Comparison of ENCODE assay signal across 25 cellular contexts in the genomic region with DNA sequence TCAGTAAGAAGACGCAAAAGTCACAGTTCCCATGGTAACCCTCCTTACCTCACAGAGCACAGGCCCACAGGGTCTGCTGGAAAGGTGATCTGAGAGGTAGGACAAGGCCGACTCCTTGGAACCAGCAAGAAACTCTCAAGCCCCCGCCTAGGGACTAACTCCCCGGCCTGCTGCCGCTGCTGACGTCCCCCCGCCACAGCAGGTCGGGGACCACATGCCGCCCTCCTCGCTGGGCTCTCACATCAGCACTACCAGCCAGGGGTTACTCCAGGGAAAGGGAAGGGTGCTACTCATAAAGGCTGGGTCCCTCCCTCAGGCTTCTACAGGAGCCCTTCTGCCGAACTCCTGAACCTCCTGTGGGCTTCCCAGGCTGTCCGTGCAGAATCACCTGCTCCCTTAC.
"Had no signal": no experiment of that assay in that cellular context is flagged by ENCODE, and none has a peak within 500 bp of the region (broad histone marks: within the 10 kb centered on the region; RNA-seq: fewer than 3 reads in every experiment).

No MANE protein-coding gene starts in this region.

- DNase-seq: islet precursor cell; left ventricle myocardium inferior; mesendoderm; naive B cell; natural killer cell; nucleus accumbens; pancreas; retina; right cardiac atrium; small intestine; spleen; stimulated activated CD4-positive, alpha-beta T cell treated with anti-CD3 and anti-CD28 coated beads, Interleukin-4, amount 100 ng/mL, for 24 hours; stimulated activated naive CD4-positive, alpha-beta T cell; trophoblast cell; upper lobe of right lung had no signal

- H3K27ac ChIP-seq: hepatocyte, left ventricle myocardium inferior, pancreas, prostate gland, spleen, suprapubic skin, thoracic aorta, tibial artery, upper lobe of right lung had no signal

- H3K36me3 Mint-ChIP-seq: natural killer cell; stimulated activated effector memory CD8-positive, alpha-beta T cell treated with anti-CD3 and anti-CD28 coated beads, Interleukin-12 subunit alpha, Interleukin-12 subunit beta, amount 100 ng/mL, for 72 hours had no signal

- H3K27me3 ChIP-seq: hepatocyte, pancreas, spleen, suprapubic skin, tibial artery, upper lobe of right lung had no signal

- H3K27ac Mint-ChIP-seq: mesothelial cell of epicardium; naive B cell; natural killer cell; stimulated activated effector memory CD8-positive, alpha-beta T cell treated with anti-CD3 and anti-CD28 coated beads, Interleukin-12 subunit alpha, Interleukin-12 subunit beta, amount 100 ng/mL, for 72 hours; stimulated activated naive CD8-positive, alpha-beta T cell treated with anti-CD3 and anti-CD28 coated beads, Interleukin-15, Interleukin-2, amounts not matched to agents 100 ng/mL and 50 ng/mL, for 24 hours had no signal

- H3K4me1 ChIP-seq: pancreas had no signal

- H3K4me2 ChIP-seq: hepatocyte had no signal

- H3K27me3 Mint-ChIP-seq: stimulated activated naive CD8-positive, alpha-beta T cell treated with anti-CD3 and anti-CD28 coated beads, Interleukin-15, Interleukin-2, amounts not matched to agents 100 ng/mL and 50 ng/mL, for 24 hours had no signal

- H3K9me3 Mint-ChIP-seq: mesothelial cell of epicardium; natural killer cell; stimulated activated effector memory CD8-positive, alpha-beta T cell treated with anti-CD3 and anti-CD28 coated beads, Interleukin-12 subunit alpha, Interleukin-12 subunit beta, amount 100 ng/mL, for 72 hours; stimulated activated naive CD8-positive, alpha-beta T cell treated with anti-CD3 and anti-CD28 coated beads, Interleukin-15, Interleukin-2, amounts not matched to agents 100 ng/mL and 50 ng/mL, for 24 hours had no signal

- H3K36me3 ChIP-seq: left ventricle myocardium inferior, pancreas, prostate gland, suprapubic skin, thoracic aorta, tibial artery, upper lobe of right lung had no signal

- ATAC-seq: natural killer cell; pancreas; right cardiac atrium; sciatic nerve; stimulated activated effector memory CD8-positive, alpha-beta T cell treated with anti-CD3 and anti-CD28 coated beads, Interleukin-12 subunit alpha, Interleukin-12 subunit beta, amount 100 ng/mL, for 72 hours; upper lobe of right lung had no signal

- H3K9me3 ChIP-seq: left ventricle myocardium inferior, pancreas, prostate gland, spleen, suprapubic skin, thoracic aorta, tibial artery, upper lobe of right lung had no signal

- H3K4me3 ChIP-seq: hepatocyte, left ventricle myocardium inferior, lung, pancreas, prostate gland, spleen, suprapubic skin, thoracic aorta, tibial artery, upper lobe of right lung had no signal

- H3K4me3 Mint-ChIP-seq: mesothelial cell of epicardium; natural killer cell; stimulated activated effector memory CD8-positive, alpha-beta T cell treated with anti-CD3 and anti-CD28 coated beads, Interleukin-12 subunit alpha, Interleukin-12 subunit beta, amount 100 ng/mL, for 72 hours; stimulated activated naive CD8-positive, alpha-beta T cell treated with anti-CD3 and anti-CD28 coated beads, Interleukin-15, Interleukin-2, amounts not matched to agents 100 ng/mL and 50 ng/mL, for 24 hours had no signal
